Comparison of ENCODE assay signal across 34 cellular contexts in genomic region chr9:114409842-114410241, GRCh38.
"Had no signal": no experiment of that assay in that cellular context is flagged by ENCODE, and none has a peak within 500 bp of the region (broad histone marks: within the 10 kb centered on the region; RNA-seq: fewer than 3 reads in every experiment).

No MANE protein-coding gene starts in this region.

- H3K79me2 ChIP-seq: parathyroid adenoma had no signal

- H3K27ac ChIP-seq: ascending aorta, cardiac muscle cell, colonic mucosa, dorsolateral prefrontal cortex, parathyroid adenoma, psoas muscle, suprapubic skin, tibial artery had no signal

- H3K9me3 ChIP-seq: ascending aorta, colonic mucosa, psoas muscle, suprapubic skin, tibial artery had no signal

- H3K4me3 ChIP-seq: ascending aorta, cardiac muscle cell, colonic mucosa, dorsolateral prefrontal cortex, psoas muscle, smooth muscle cell, suprapubic skin, tibial artery had no signal

- H2AFZ ChIP-seq: parathyroid adenoma had no signal

- H3K4me3 Mint-ChIP-seq: activated naive CD4-positive, alpha-beta T cell treated with anti-CD3 and anti-CD28 coated beads, Interleukin-2, amount 10 ng/mL, durations not matched to agents 7 days and 5 days; activated naive CD8-positive, alpha-beta T cell treated with anti-CD3 and anti-CD28 coated beads, Interleukin-2, amount 10 ng/mL, durations not matched to agents 7 days and 5 days; activated T-helper 1 cell treated with anti-CD3 and anti-CD28 coated beads, Interleukin-12 subunit alpha, Interleukin-12 subunit beta, Interleukin-2, Interleukin-4 antibody, amounts not matched to agents 30 ng/mL and 10 ng/mL and 1 ng/mL, durations not matched to agents 14 hours and 24 hours and 36 hours; brain; effector memory CD8-positive, alpha-beta T cell; immature natural killer cell; memory B cell; naive thymus-derived CD4-positive, alpha-beta T cell; stimulated activated memory B cell treated with anti-CD40 and anti-IgM and Interleukin-4, amounts not matched to agents 10 μg/mL and 1 μg/mL and 100 μg/mL, for 72 hours had no signal

- H3K4me2 ChIP-seq: smooth muscle cell had no signal

- H3K9me3 Mint-ChIP-seq: activated naive CD4-positive, alpha-beta T cell treated with anti-CD3 and anti-CD28 coated beads, Interleukin-2, amount 10 ng/mL, durations not matched to agents 7 days and 5 days; activated naive CD8-positive, alpha-beta T cell treated with anti-CD3 and anti-CD28 coated beads, Interleukin-2, amount 10 ng/mL, durations not matched to agents 7 days and 5 days; activated T-helper 1 cell treated with anti-CD3 and anti-CD28 coated beads, Interleukin-12 subunit alpha, Interleukin-12 subunit beta, Interleukin-2, Interleukin-4 antibody, amounts not matched to agents 30 ng/mL and 10 ng/mL and 1 ng/mL, durations not matched to agents 14 hours and 24 hours and 36 hours; brain; effector memory CD8-positive, alpha-beta T cell; immature natural killer cell; memory B cell; naive thymus-derived CD4-positive, alpha-beta T cell; stimulated activated memory B cell treated with anti-CD40 and anti-IgM and Interleukin-4, amounts not matched to agents 10 μg/mL and 1 μg/mL and 100 μg/mL, for 72 hours had no signal

- H3K27ac Mint-ChIP-seq: activated naive CD4-positive, alpha-beta T cell treated with anti-CD3 and anti-CD28 coated beads, Interleukin-2, amount 10 ng/mL, durations not matched to agents 7 days and 5 days; activated naive CD8-positive, alpha-beta T cell treated with anti-CD3 and anti-CD28 coated beads, Interleukin-2, amount 10 ng/mL, durations not matched to agents 7 days and 5 days; activated T-helper 1 cell treated with anti-CD3 and anti-CD28 coated beads, Interleukin-12 subunit alpha, Interleukin-12 subunit beta, Interleukin-2, Interleukin-4 antibody, amounts not matched to agents 30 ng/mL and 10 ng/mL and 1 ng/mL, durations not matched to agents 14 hours and 24 hours and 36 hours; memory B cell; stimulated activated memory B cell treated with anti-CD40 and anti-IgM and Interleukin-4, amounts not matched to agents 10 μg/mL and 1 μg/mL and 100 μg/mL, for 72 hours had no signal

- H3K9ac ChIP-seq: parathyroid adenoma had no signal

- H3K27me3 Mint-ChIP-seq: activated naive CD8-positive, alpha-beta T cell treated with anti-CD3 and anti-CD28 coated beads, Interleukin-2, amount 10 ng/mL, durations not matched to agents 7 days and 5 days; brain; effector memory CD8-positive, alpha-beta T cell; memory B cell; naive thymus-derived CD4-positive, alpha-beta T cell; stimulated activated memory B cell treated with anti-CD40 and anti-IgM and Interleukin-4, amounts not matched to agents 10 μg/mL and 1 μg/mL and 100 μg/mL, for 72 hours had no signal

- DNase-seq: activated CD4-positive, alpha-beta T cell treated with anti-CD3 and anti-CD28 coated beads for 4 hours; activated CD4-positive, alpha-beta T cell treated with anti-CD3 and anti-CD28 coated beads, Interleukin-2, amount 50 U/mL, for 48 hours; activated CD8-positive, alpha-beta memory T cell treated with anti-CD3 and anti-CD28 coated beads for 24 hours; activated CD8-positive, alpha-beta memory T cell treated with anti-CD3 and anti-CD28 coated beads, Interleukin-2, amount 50 U/mL, for 4 hours; activated gamma-delta T cell; activated naive CD4-positive, alpha-beta T cell treated with anti-CD3 and anti-CD28 coated beads, Interleukin-2, amount 10 ng/mL, durations not matched to agents 7 days and 5 days; activated naive CD8-positive, alpha-beta T cell treated with anti-CD3 and anti-CD28 coated beads, Interleukin-2, amount 10 ng/mL, durations not matched to agents 7 days and 5 days; activated T-cell treated with anti-CD3 and anti-CD28 coated beads, Interleukin-2, amount 50 U/mL, for 1 hour; cerebellar nuclear complex; colonic mucosa; dorsolateral prefrontal cortex; effector memory CD8-positive, alpha-beta T cell; head of caudate nucleus; hypothalamus; immature natural killer cell; midbrain; naive thymus-derived CD4-positive, alpha-beta T cell; occipital lobe; psoas muscle; stimulated activated CD4-positive, alpha-beta T cell treated with anti-CD3 and anti-CD28 coated beads, Interleukin-1b, Interleukin-23, amount 100 ng/mL, for 48 hours; stimulated activated CD4-positive, alpha-beta T cell treated with anti-CD3 and anti-CD28 coated beads, Interleukin-4, amount 100 ng/mL, for 4 hours; stimulated activated CD8-positive, alpha-beta memory T cell treated with anti-CD3 and anti-CD28 coated beads, Interleukin-4, amount 100 ng/mL, for 48 hours; T-helper 1 cell; tibial artery had no signal

- H3K36me3 Mint-ChIP-seq: activated naive CD4-positive, alpha-beta T cell treated with anti-CD3 and anti-CD28 coated beads, Interleukin-2, amount 10 ng/mL, durations not matched to agents 7 days and 5 days; activated naive CD8-positive, alpha-beta T cell treated with anti-CD3 and anti-CD28 coated beads, Interleukin-2, amount 10 ng/mL, durations not matched to agents 7 days and 5 days; brain; immature natural killer cell; memory B cell; naive thymus-derived CD4-positive, alpha-beta T cell had no signal

- FAIRE-seq: endothelial cell of umbilical vein had no signal

- H3K27me3 ChIP-seq: ascending aorta, cardiac muscle cell, colonic mucosa, dorsolateral prefrontal cortex, suprapubic skin, tibial artery had no signal

- H3K4me1 ChIP-seq: ascending aorta, colonic mucosa, parathyroid adenoma, psoas muscle had no signal

- H3K36me3 ChIP-seq: ascending aorta, cardiac muscle cell, colonic mucosa, suprapubic skin had no signal

- ATAC-seq: effector memory CD8-positive, alpha-beta T cell; naive thymus-derived CD4-positive, alpha-beta T cell; psoas muscle; stimulated activated memory B cell treated with anti-CD40 and anti-IgM and Interleukin-4, amounts not matched to agents 10 μg/mL and 1 μg/mL and 100 μg/mL, for 72 hours had no signal
